Comparison of ENCODE assay signal across 31 cellular contexts in genomic region chr13:108960006-108960405, GRCh38.
"Had no signal": no experiment of that assay in that cellular context is flagged by ENCODE, and none has a peak within 500 bp of the region (broad histone marks: within the 10 kb centered on the region; RNA-seq: fewer than 3 reads in every experiment).

No MANE protein-coding gene starts in this region.

- H3K27me3 ChIP-seq: ascending aorta, cardiac muscle cell had no signal

- ATAC-seq: activated CD4-positive, alpha-beta T cell treated with anti-CD3 and anti-CD28 coated beads for 36 hours; activated CD4-positive, CD25-positive, alpha-beta regulatory T cell treated with anti-CD3 and anti-CD28 coated beads, Interleukin-2, amount 50 U/mL, for 24 hours; activated CD8-positive, alpha-beta T cell treated with anti-CD3 and anti-CD28 coated beads for 36 hours; activated naive CD4-positive, alpha-beta T cell treated with anti-CD3 and anti-CD28 coated beads, Interleukin-2, amount 50 U/mL, for 72 hours; activated T-cell treated with anti-CD3 and anti-CD28 coated beads, Interleukin-2, amount 50 U/mL, for 4 hours; activated T-cell treated with anti-CD3 and anti-CD28 coated beads, Interleukin-2, amount 50 U/mL, for 72 hours; activated T-helper 17 cell treated with anti-CD3 and anti-CD28 coated beads, Interleukin-2, amount 50 U/mL, for 72 hours; WTC11 had no signal

- H3K36me3 ChIP-seq: ascending aorta, cardiac muscle cell, WERI-Rb-1 had no signal

- H3K4me3 ChIP-seq: ascending aorta, cardiac muscle cell had no signal

- H3K9me3 ChIP-seq: ascending aorta had no signal

- DNase-seq: activated CD4-positive, alpha-beta memory T cell treated with anti-CD3 and anti-CD28 coated beads for 36 hours; activated CD4-positive, alpha-beta T cell treated with anti-CD3 and anti-CD28 coated beads for 1 hour; activated CD4-positive, alpha-beta T cell treated with anti-CD3 and anti-CD28 coated beads for 36 hours; activated CD4-positive, alpha-beta T cell treated with anti-CD3 and anti-CD28 coated beads for 48 hours; activated CD4-positive, alpha-beta T cell treated with anti-CD3 and anti-CD28 coated beads, Interleukin-2, amount 10 ng/mL, durations not matched to agents 7 days and 5 days; activated CD4-positive, CD25-positive, alpha-beta regulatory T cell; activated CD8-positive, alpha-beta memory T cell treated with anti-CD3 and anti-CD28 coated beads, Interleukin-2, amount 50 U/mL, for 4 hours; activated CD8-positive, alpha-beta T cell treated with anti-CD3 and anti-CD28 coated beads for 36 hours; activated effector memory CD4-positive, alpha-beta T cell treated with anti-CD3 and anti-CD28 coated beads, Interleukin-2, amount 50 U/mL, for 16 hours; activated gamma-delta T cell treated with Interleukin-2 at 50 U/mL for 16 hours; activated naive CD4-positive, alpha-beta T cell; activated naive CD4-positive, alpha-beta T cell treated with anti-CD3 and anti-CD28 coated beads for 36 hours; activated naive CD4-positive, alpha-beta T cell treated with anti-CD3 and anti-CD28 coated beads, Interleukin-2, amount 50 U/mL, for 16 hours; activated naive CD8-positive, alpha-beta T cell treated with anti-CD3 and anti-CD28 coated beads for 36 hours; activated T-cell treated with anti-CD3 and anti-CD28 coated beads for 4 hours; activated T-cell treated with anti-CD3 and anti-CD28 coated beads, Interleukin-2, amount 50 U/mL, for 1 hour; activated T-cell treated with anti-CD3 and anti-CD28 coated beads, Interleukin-2, amount 50 U/mL, for 4 hours; activated T-cell treated with anti-CD3 and anti-CD28 coated beads, Interleukin-2, amount 50 U/mL, for 72 hours; amygdala; anterior cingulate cortex; cerebellar nuclear complex; T-helper 1 cell; T-helper 2 cell; T-helper 9 cell; WERI-Rb-1 had no signal

- H3K27ac ChIP-seq: cardiac muscle cell, WERI-Rb-1 had no signal
